Comparison of ENCODE assay signal across 28 cellular contexts in the genomic region with DNA sequence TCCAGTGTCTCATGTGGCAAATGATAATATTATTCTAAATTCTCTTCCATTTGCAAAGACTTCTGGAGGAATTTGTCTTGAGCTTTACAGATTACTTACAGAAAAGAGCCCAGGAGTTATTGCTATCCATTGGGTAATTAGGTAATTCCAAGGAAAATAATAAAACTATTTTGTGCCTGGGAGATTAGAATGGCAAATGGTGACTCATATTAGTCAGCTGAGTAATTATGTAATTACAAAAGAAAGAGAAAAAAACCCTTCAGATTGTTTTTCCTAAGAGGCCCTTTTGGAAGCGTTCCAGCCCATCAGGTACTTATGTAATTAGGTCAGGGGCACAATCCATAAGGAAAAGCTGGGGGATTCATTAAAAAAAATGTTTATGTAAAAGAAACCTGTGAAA.
DNase-seq lines count a peak whose midpoint lies in the region; ATAC-seq, FAIRE-seq and TF ChIP-seq lines count a peak whose summit lies in the region.
"Had no signal": no experiment of that assay in that cellular context is flagged by ENCODE, and none has a peak within 500 bp of the region (broad histone marks: within the 10 kb centered on the region; RNA-seq: fewer than 3 reads in every experiment).

No MANE protein-coding gene starts in this region.

- H3K9me3 ChIP-seq in mesenchymal stem cell (ENCODE audit: control insufficient read depth, low read length), result no peaks in the 10 kb centered on the region
- H3K9me3 ChIP-seq: Peyer's patch, SJCRH30, upper lobe of right lung had no signal

- no peak overlapping the region for H3K4me3 Mint-ChIP-seq in effector memory CD8-positive, alpha-beta T cell
- H3K4me3 Mint-ChIP-seq: activated CD8-positive, alpha-beta T cell treated with anti-CD3 and anti-CD28 coated beads, Interleukin-2, amount 10 ng/mL, durations not matched to agents 7 days and 5 days; activated naive CD8-positive, alpha-beta T cell treated with anti-CD3 and anti-CD28 coated beads, Interleukin-2, amount 10 ng/mL, durations not matched to agents 7 days and 5 days; CD4-positive, alpha-beta memory T cell; stimulated activated effector memory CD8-positive, alpha-beta T cell treated with anti-CD3 and anti-CD28 coated beads, Interleukin-12 subunit alpha, Interleukin-12 subunit beta, amount 100 ng/mL, for 72 hours; T-helper 1 cell treated with Interleukin-12 subunit alpha and Interleukin-12 subunit beta and Interleukin-4 antibody, amounts not matched to agents 30 μg/mL and 1 μg/mL, for 36 hours had no signal

- no peaks in the 10 kb centered on the region for H3K36me3 Mint-ChIP-seq in effector memory CD8-positive, alpha-beta T cell (ENCODE audit: insufficient read depth)
- H3K36me3 Mint-ChIP-seq: activated naive CD8-positive, alpha-beta T cell treated with anti-CD3 and anti-CD28 coated beads, Interleukin-2, amount 10 ng/mL, durations not matched to agents 7 days and 5 days; CD4-positive, alpha-beta memory T cell; stimulated activated effector memory CD8-positive, alpha-beta T cell treated with anti-CD3 and anti-CD28 coated beads, Interleukin-12 subunit alpha, Interleukin-12 subunit beta, amount 100 ng/mL, for 72 hours had no signal

- no peaks in the 10 kb centered on the region for H3K27me3 ChIP-seq in bronchial epithelial cell (ENCODE audit: control insufficient read depth, insufficient read depth, low read length)
- no peaks in the 10 kb centered on the region for H3K27me3 ChIP-seq in mesenchymal stem cell (ENCODE audit: control insufficient read depth in 1 of 2, insufficient read depth in 1 of 2, low read length in 2 of 2)
- H3K27me3 ChIP-seq: Peyer's patch, upper lobe of right lung had no signal

- H2AK5ac ChIP-seq in mesenchymal stem cell (ENCODE audit: low read length, severe bottlenecking), result no peak overlapping the region

- peaks cover 2 to 16% of the 10 kb centered on the region in 2 donors for H3K9me3 Mint-ChIP-seq in effector memory CD8-positive, alpha-beta T cell
- H3K9me3 Mint-ChIP-seq: T-helper 1 cell treated with Interleukin-12 subunit alpha and Interleukin-12 subunit beta and Interleukin-4 antibody, amounts not matched to agents 30 μg/mL and 1 μg/mL, for 36 hours had no signal

- H3K36me3 ChIP-seq in bronchial epithelial cell (ENCODE audit: control insufficient read depth, insufficient read depth, low read length), result no peaks in the 10 kb centered on the region
- H3K36me3 ChIP-seq in mesenchymal stem cell (ENCODE audit: control insufficient read depth in 1 of 2, insufficient read depth in 2 of 2, low read depth in 1 of 2, low read length in 2 of 2), result no peaks in the 10 kb centered on the region
- H3K36me3 ChIP-seq: Peyer's patch, SJCRH30, upper lobe of right lung had no signal

- H2AFZ ChIP-seq in mesenchymal stem cell (ENCODE audit: low read depth, low read length), result no peak overlapping the region

- H3K27ac Mint-ChIP-seq in effector memory CD8-positive, alpha-beta T cell, result no peak overlapping the region
- H3K27ac Mint-ChIP-seq: activated CD8-positive, alpha-beta T cell treated with anti-CD3 and anti-CD28 coated beads, Interleukin-2, amount 10 ng/mL, durations not matched to agents 7 days and 5 days; activated naive CD8-positive, alpha-beta T cell treated with anti-CD3 and anti-CD28 coated beads, Interleukin-2, amount 10 ng/mL, durations not matched to agents 7 days and 5 days; CD4-positive, alpha-beta memory T cell; stimulated activated effector memory CD8-positive, alpha-beta T cell treated with anti-CD3 and anti-CD28 coated beads, Interleukin-12 subunit alpha, Interleukin-12 subunit beta, amount 100 ng/mL, for 72 hours; T-helper 1 cell treated with Interleukin-12 subunit alpha and Interleukin-12 subunit beta and Interleukin-4 antibody, amounts not matched to agents 30 μg/mL and 1 μg/mL, for 36 hours had no signal

- H3K79me1 ChIP-seq in mesenchymal stem cell (replicated peaks; ENCODE audit: low read length, poor library complexity, severe bottlenecking), result no peaks in the 10 kb centered on the region

- no peak overlapping the region for H2BK120ac ChIP-seq in mesenchymal stem cell (ENCODE audit: low read depth, low read length)

- H4K91ac ChIP-seq in mesenchymal stem cell (ENCODE audit: low read length), result no peak overlapping the region

- H3K4me3 ChIP-seq in bronchial epithelial cell (ENCODE audit: low read depth, low read length), result no peak overlapping the region
- no peak overlapping the region for H3K4me3 ChIP-seq in mesenchymal stem cell (ENCODE audit: insufficient read depth in 1 of 2, low read depth in 1 of 2, low read length in 2 of 2)
- H3K4me3 ChIP-seq: lung, Peyer's patch, SJCRH30, upper lobe of right lung had no signal

- H3K18ac ChIP-seq in mesenchymal stem cell (ENCODE audit: low read depth in 1 of 2, low read length in 2 of 2), result no peak overlapping the region

- DNase-seq in D721Med (ENCODE audit: insufficient read length, low spot score) (no peak), NCI-H1105 (lab: John Stamatoyannopoulos, UW) (peak; percentile 74), bronchial epithelial cell (ENCODE audit: low read depth) (peak; percentile 64), mesenchymal stem cell (peak; percentile 41), occipital lobe (lab: John Stamatoyannopoulos, UW) (no peak)
- DNase-seq in effector memory CD8-positive, alpha-beta T cell, result no peak
- DNase-seq: activated CD4-positive, alpha-beta T cell treated with anti-CD3 and anti-CD28 coated beads for 1 hour; activated CD8-positive, alpha-beta T cell treated with anti-CD3 and anti-CD28 coated beads, Interleukin-2, amount 10 ng/mL, durations not matched to agents 7 days and 5 days; activated effector memory CD4-positive, alpha-beta T cell treated with Interleukin-2 at 50 U/mL for 16 hours; activated naive CD8-positive, alpha-beta T cell treated with anti-CD3 and anti-CD28 coated beads, Interleukin-2, amount 10 ng/mL, durations not matched to agents 7 days and 5 days; activated T-cell treated with anti-CD3 and anti-CD28 coated beads for 4 hours; CD4-positive, alpha-beta memory T cell; effector CD4-positive, alpha-beta T cell; KBM-7; MM.1S; NCI-H1694 treated with DMSO at 0.1 percent for 48 hours; NCI-H2227 treated with DMSO at 0.1 percent for 48 hours; Peyer's patch; retina; SJCRH30; upper lobe of right lung had no signal

- H3K4me2 ChIP-seq in mesenchymal stem cell (ENCODE audit: low read length, poor library complexity, severe bottlenecking), result no peak overlapping the region

- H3K4me1 ChIP-seq in mesenchymal stem cell (ENCODE audit: control insufficient read depth, insufficient read depth, low read depth, low read length), result no peaks in the 10 kb centered on the region
- H3K4me1 ChIP-seq: Peyer's patch, SJCRH30, upper lobe of right lung had no signal

- no peaks in the 10 kb centered on the region for H3K4me1 Mint-ChIP-seq in effector memory CD8-positive, alpha-beta T cell (ENCODE audit: low read depth in 2 of 2)
- H3K4me1 Mint-ChIP-seq: activated naive CD8-positive, alpha-beta T cell treated with anti-CD3 and anti-CD28 coated beads, Interleukin-2, amount 10 ng/mL, durations not matched to agents 7 days and 5 days; CD4-positive, alpha-beta memory T cell; stimulated activated effector memory CD8-positive, alpha-beta T cell treated with anti-CD3 and anti-CD28 coated beads, Interleukin-12 subunit alpha, Interleukin-12 subunit beta, amount 100 ng/mL, for 72 hours had no signal

- TF ChIP-seq CTCF in D721Med (IDR thresholded peaks at IDR 0.05; ENCODE audit: insufficient read depth, missing control alignments) (no peak), bronchial epithelial cell (IDR thresholded peaks at IDR 0.05; ENCODE audit: insufficient read depth, low read length, severe bottlenecking) (no peak)

- H2BK5ac ChIP-seq in mesenchymal stem cell (ENCODE audit: low read depth, low read length, poor library complexity, severe bottlenecking), result no peak overlapping the region

- no peak overlapping the region for H3K23ac ChIP-seq in mesenchymal stem cell (ENCODE audit: low read length in 2 of 2)

- H3K4ac ChIP-seq in mesenchymal stem cell (ENCODE audit: low read depth in 1 of 2, low read length in 2 of 2), result no peak overlapping the region

- H3K27me3 Mint-ChIP-seq in effector memory CD8-positive, alpha-beta T cell, result no peaks in the 10 kb centered on the region
- H3K27me3 Mint-ChIP-seq: activated naive CD8-positive, alpha-beta T cell treated with anti-CD3 and anti-CD28 coated beads, Interleukin-2, amount 10 ng/mL, durations not matched to agents 7 days and 5 days; CD4-positive, alpha-beta memory T cell had no signal

- H2BK15ac ChIP-seq in mesenchymal stem cell (ENCODE audit: low read depth, poor library complexity, severe bottlenecking), result no peak overlapping the region

- FAIRE-seq in D721Med (lab: Jason Lieb, UNC), result peak; percentile 16
- FAIRE-seq in bronchial epithelial cell (lab: Jason Lieb, UNC), result no peak
- FAIRE-seq: HTR-8/SVneo had no signal

- no peak overlapping the region for H3K14ac ChIP-seq in mesenchymal stem cell (ENCODE audit: low read length in 2 of 2)

- no peak overlapping the region for H3K27ac ChIP-seq in mesenchymal stem cell (ENCODE audit: low read length, poor library complexity, severe bottlenecking)
- H3K27ac ChIP-seq: Peyer's patch, SJCRH30, upper lobe of right lung had no signal

- WGBS in mesenchymal stem cell, result 88% methylated on average over 1 of the region's 1 CpG

- H4K8ac ChIP-seq in mesenchymal stem cell (ENCODE audit: low read length), result no peak overlapping the region

- no peak for ATAC-seq in effector memory CD8-positive, alpha-beta T cell (replicated peaks)
- ATAC-seq in HG03439 (IDR thresholded peaks at IDR 0.05; ENCODE audit: unreplicated experiment) (no peak), GM19463 (IDR thresholded peaks at IDR 0.05; ENCODE audit: unreplicated experiment) (no peak)
- ATAC-seq: activated CD8-positive, alpha-beta T cell treated with anti-CD3 and anti-CD28 coated beads, Interleukin-2, amount 10 ng/mL, durations not matched to agents 7 days and 5 days; esophagus mucosa; stimulated activated effector memory CD8-positive, alpha-beta T cell treated with anti-CD3 and anti-CD28 coated beads, Interleukin-12 subunit alpha, Interleukin-12 subunit beta, amount 100 ng/mL, for 72 hours; upper lobe of right lung had no signal

- no peak overlapping the region for H2BK12ac ChIP-seq in mesenchymal stem cell (ENCODE audit: low read length in 2 of 2)

- H3K9ac ChIP-seq in mesenchymal stem cell (ENCODE audit: low read length), result no peak overlapping the region

Comparison
In these comparisons a context has a peak if more than half of its experiments do, and no peak if none do; other contexts are left out.
1. DNase-seq: peak in NCI-H1105 (single experiment), bronchial epithelial cell (single experiment) and mesenchymal stem cell (single experiment); none in D721Med (single experiment), effector memory CD8-positive, alpha-beta T cell (0 of 3) and occipital lobe (single experiment).